18 cellular contexts compared by ENCODE assay signal in the genomic region with DNA sequence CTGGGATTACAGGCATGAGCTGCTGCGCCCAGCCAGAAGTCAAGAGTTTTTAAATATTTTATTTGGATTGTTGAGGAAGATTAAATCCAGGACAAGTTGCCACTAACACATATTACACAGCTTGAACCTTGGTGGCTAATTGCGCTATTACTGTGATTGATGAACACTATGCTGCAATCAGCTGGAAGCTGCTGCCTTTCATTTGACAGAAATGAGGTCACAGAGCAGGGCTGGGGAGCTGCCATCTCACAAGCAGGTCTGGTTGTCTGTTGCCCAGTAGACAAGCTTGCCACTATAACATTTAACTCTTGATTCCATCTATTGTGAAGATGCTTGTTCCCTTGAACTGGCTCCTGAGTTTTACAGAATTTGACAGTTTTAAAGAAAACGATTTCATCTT. TPM values are rescaled to one million over a fixed set of nuclear protein-coding genes. Genes with fewer than 3 reads are reported as not detected.
A peak's percentile ranks its signal among the peaks of the same experiment; 100 is the strongest.
DNase-seq lines count a peak whose midpoint lies in the region; ATAC-seq, FAIRE-seq and TF ChIP-seq lines count a peak whose summit lies in the region.
"Had no signal": no experiment of that assay in that cellular context is flagged by ENCODE, and none has a peak within 500 bp of the region (broad histone marks: within the 10 kb centered on the region; RNA-seq: fewer than 3 reads in every experiment).

No MANE protein-coding gene starts in this region.

- peak; percentile 45 for ATAC-seq in sciatic nerve
- ATAC-seq: HepG2, Panc1 had no signal

- DNase-seq in NCI-H82 (lab: John Stamatoyannopoulos, UW) (peak; percentile 17), NCI-H82 treated with DMSO at 0.1 percent for 48 hours (lab: John Stamatoyannopoulos, UW; ENCODE audit: unreplicated experiment) (no peak), NCI-H2227 treated with DMSO at 0.1 percent for 48 hours (lab: John Stamatoyannopoulos, UW) (peak; percentile 48), bronchial epithelial cell (ENCODE audit: low read depth) (no peak), sciatic nerve (ENCODE audit: low spot score) (no peak), hippocampal formation (lab: John Stamatoyannopoulos, UW) (no peak), NCI-H1048 (lab: John Stamatoyannopoulos, UW) (no peak)
- no peak for DNase-seq in effector CD8-positive, alpha-beta T cell (lab: John Stamatoyannopoulos, UW)
- DNase-seq: 8988T, NCI-H1105, NCI-H187, NCI-H446 treated with DMSO at 0.1 percent for 48 hours, NCI-H748 treated with DMSO at 0.1 percent for 48 hours had no signal

- no peaks in the 10 kb centered on the region for H3K36me3 ChIP-seq in bronchial epithelial cell (ENCODE audit: control insufficient read depth, insufficient read depth, low read length)
- H3K36me3 ChIP-seq: BLaER1 treated with 17β-estradiol and CSF1 and Interleukin-3, amounts not matched to agents 10 nM and 100 nM; MG63 had no signal

- intact Hi-C loops in sciatic nerve (cut with DNase I): no loop called here

- H3K4me3 ChIP-seq in bronchial epithelial cell (ENCODE audit: low read depth, low read length): no peak overlapping the region
- H3K4me3 ChIP-seq: BLaER1 treated with 17β-estradiol and CSF1 and Interleukin-3, amounts not matched to agents 10 nM and 100 nM; MG63 had no signal

- FAIRE-seq in bronchial epithelial cell (lab: Jason Lieb, UNC): peak; percentile 18
- FAIRE-seq: H1, HepG2 had no signal

- TF ChIP-seq CTCF in bronchial epithelial cell (IDR thresholded peaks at IDR 0.05; ENCODE audit: insufficient read depth, low read length, severe bottlenecking): no peak

- no peaks in the 10 kb centered on the region for H3K27me3 ChIP-seq in bronchial epithelial cell (ENCODE audit: control insufficient read depth, insufficient read depth, low read length)
- H3K27me3 ChIP-seq: BLaER1 treated with 17β-estradiol and CSF1 and Interleukin-3, amounts not matched to agents 10 nM and 100 nM; MG63 had no signal

RNA-seq across cellular contexts. Expression of gene NRDC, which starts 37.4 kb away (rescaled TPM):
- total RNA-seq in bronchial epithelial cell (67.4 and 71.7 TPM in 2 replicates), sciatic nerve (161 TPM)

Comparison
In these comparisons a context has a peak if more than half of its experiments do, and no peak if none do; other contexts are left out.
1. DNase-seq: peak in NCI-H82 (single experiment) and NCI-H2227 treated with DMSO at 0.1 percent for 48 hours (single experiment); none in NCI-H82 treated with DMSO at 0.1 percent for 48 hours (single experiment), bronchial epithelial cell (single experiment), sciatic nerve (single experiment), effector CD8-positive, alpha-beta T cell (single experiment), hippocampal formation (0 of 2) and NCI-H1048 (single experiment).